15 cellular contexts compared by ENCODE assay signal in the genomic region with DNA sequence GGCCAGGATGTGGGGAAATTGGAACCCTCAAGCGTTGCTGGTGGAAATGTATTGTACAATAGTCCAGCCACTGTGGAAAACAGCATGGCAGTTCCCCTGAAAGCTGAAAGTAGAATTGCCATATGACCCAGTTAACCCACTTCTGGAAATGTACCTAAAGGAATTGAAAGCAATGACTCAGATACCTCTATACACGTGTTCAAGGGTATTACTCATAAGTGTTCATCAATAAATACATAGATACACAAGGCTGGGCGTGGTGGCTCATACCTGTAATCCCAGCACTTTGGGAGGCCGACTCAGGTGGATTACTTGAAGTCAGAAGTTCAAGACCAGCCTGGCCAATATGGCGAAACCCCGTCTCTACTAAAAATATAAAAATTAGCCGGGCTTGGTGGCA.
DNase-seq lines count a peak whose midpoint lies in the region; ATAC-seq and TF ChIP-seq lines count a peak whose summit lies in the region.
"Had no signal": no experiment of that assay in that cellular context is flagged by ENCODE, and none has a peak within 500 bp of the region (broad histone marks: within the 10 kb centered on the region; RNA-seq: fewer than 3 reads in every experiment).

No MANE protein-coding gene starts in this region.

- intact Hi-C loops in PC-9 (cut with micrococcal nuclease; ENCODE audit: unreplicated experiment) (loop anchor here (2.0 kb wide), 1 partner anchor 944 kb away; no protein-coding TSS in a partner anchor), OCI-LY7 (cut with micrococcal nuclease; ENCODE audit: unreplicated experiment) (no loop called here)

- BruUV-seq in PC-9 (replicated peaks; lab: Mats Ljungman, UMichigan) (no TSS peak), OCI-LY7 (replicated peaks; lab: Mats Ljungman, UMichigan) (no TSS peak)

- peak; percentile 10 for DNase-seq in stimulated activated CD4-positive, alpha-beta T cell treated with anti-CD3 and anti-CD28 coated beads, Interleukin-15, amount 100 ng/mL, for 24 hours
- no peak for DNase-seq in stimulated activated CD4-positive, alpha-beta T cell treated with anti-CD3 and anti-CD28 coated beads, Interleukin-4, amount 100 ng/mL, for 4 hours
- DNase-seq in PC-9 = peak in 1 of 2 experiments; percentile 91
- no peak for DNase-seq in OCI-LY7 (ENCODE audit: low spot score)
- DNase-seq in NCI-H1092 (lab: John Stamatoyannopoulos, UW) = no peak
- no peak for DNase-seq in activated naive CD4-positive, alpha-beta T cell (lab: John Stamatoyannopoulos, UW)
- DNase-seq: CD4-positive, alpha-beta T cell; GOT3; KBM-7; NCI-H187 treated with DMSO at 0.1 percent for 48 hours; NCI-H2171; NCI-H446 treated with DMSO at 0.1 percent for 48 hours; NCI-H774 had no signal

- H3K36me3 ChIP-seq in PC-9 (ENCODE audit: low read depth) = no peaks in the 10 kb centered on the region
- no peaks in the 10 kb centered on the region for H3K36me3 ChIP-seq in OCI-LY7 (ENCODE audit: insufficient read depth, low read length)
- H3K36me3 ChIP-seq: SJSA1 had no signal

- H3K9me2 ChIP-seq in PC-9 (ENCODE audit: insufficient read depth) = no peaks in the 10 kb centered on the region; the same call in 1 of the 2 replicates
- H3K9me2 ChIP-seq in OCI-LY7 (ENCODE audit: insufficient read depth, low read length) = no peaks in the 10 kb centered on the region

- POLR2A ChIA-PET in PC-9 (lab: Charles Lee; ENCODE audit: unreplicated experiment) (no interaction called here), OCI-LY7 (lab: Charles Lee) (no interaction called here)

- H3K79me2 ChIP-seq in PC-9 (ENCODE audit: low read depth) (no peaks in the 10 kb centered on the region), OCI-LY7 (ENCODE audit: insufficient read depth, low read depth, low read length) (no peaks in the 10 kb centered on the region)

- no peaks in the 10 kb centered on the region for H3K27me3 ChIP-seq in PC-9 (ENCODE audit: insufficient read depth, low read depth)

- H3K4me3 ChIP-seq in PC-9 (no peak overlapping the region), OCI-LY7 (ENCODE audit: low read depth, low read length, poor library complexity, severe bottlenecking) (no peak overlapping the region)
- H3K4me3 ChIP-seq: SJSA1 had no signal

- H3K4me2 ChIP-seq in PC-9 (0 out of 2 replicates have a peak overlapping the region, but pooled peaks have one; percentile 9), OCI-LY7 (ENCODE audit: low read length) (no peak overlapping the region)

- ATAC-seq in esophagus mucosa = peak; percentile 81

- no peaks in the 10 kb centered on the region for H4K20me1 ChIP-seq in PC-9 (ENCODE audit: insufficient read depth)
- no peaks in the 10 kb centered on the region for H4K20me1 ChIP-seq in OCI-LY7 (ENCODE audit: insufficient read depth, low read length)

- H3K4me1 ChIP-seq in PC-9 (replicated peaks; ENCODE audit: insufficient read depth) (peaks cover 54% of the 10 kb centered on the region), OCI-LY7 (ENCODE audit: insufficient read depth, low read length, poor library complexity, severe bottlenecking) (no peaks in the 10 kb centered on the region)
- H3K4me1 ChIP-seq: SJSA1 had no signal

- TF ChIP-seq CTCF in PC-9 (conservative IDR thresholded peaks at IDR 0.05) (no peak), OCI-LY7 (conservative IDR thresholded peaks at IDR 0.05; ENCODE audit: low read length) (no peak)

- H3F3A ChIP-seq in PC-9 (ENCODE audit: insufficient read depth, low read depth) = peaks cover 55% of the 10 kb centered on the region

- peak overlapping the region; percentile 59 for H3K27ac ChIP-seq in PC-9
- H3K27ac ChIP-seq in OCI-LY7 (ENCODE audit: low read depth, low read length, poor library complexity, severe bottlenecking) = no peak overlapping the region
- H3K27ac ChIP-seq: SJSA1 had no signal

- CTCF ChIA-PET in PC-9 (lab: Charles Lee) = no interaction called here
- CTCF ChIA-PET in OCI-LY7 (lab: Charles Lee; ENCODE audit: unreplicated experiment) = no interaction called here

- H2AFZ ChIP-seq in PC-9 (no peak overlapping the region), OCI-LY7 (ENCODE audit: low read length) (no peak overlapping the region)

- H3K9me3 ChIP-seq in PC-9 (ENCODE audit: insufficient read depth, low read depth) (no peaks in the 10 kb centered on the region), OCI-LY7 (ENCODE audit: low read length) (no peaks in the 10 kb centered on the region)
- H3K9me3 ChIP-seq: SJSA1 had no signal
